ENCODE assay signal across 8 cellular contexts in the genomic region with DNA sequence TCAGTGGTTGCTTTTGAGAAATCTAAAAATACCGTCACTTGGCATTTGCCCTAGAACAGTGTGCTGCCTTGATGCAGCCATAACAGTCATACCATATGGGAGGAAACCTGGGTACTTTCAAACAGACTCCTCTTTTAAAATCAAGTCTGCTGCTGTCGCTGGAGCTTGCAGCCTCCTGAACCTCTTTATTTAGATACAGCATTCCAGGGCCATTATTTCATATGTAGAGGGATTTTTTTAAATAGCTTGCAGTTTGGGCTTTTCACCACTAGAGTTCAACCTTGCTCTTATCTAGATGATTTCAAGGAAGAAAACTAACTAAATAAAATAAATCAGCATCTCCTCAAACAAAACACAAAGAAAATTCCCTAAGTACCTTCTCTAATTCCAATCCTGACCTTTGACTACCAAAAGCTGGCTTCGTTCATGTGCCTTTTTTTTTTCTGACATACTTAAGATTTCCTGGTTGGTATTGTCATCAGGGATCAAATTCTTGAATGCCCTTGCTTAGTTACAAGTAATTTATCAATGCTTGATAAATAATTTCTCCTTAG.
A peak's percentile ranks its signal among the peaks of the same experiment; 100 is the strongest.
DNase-seq lines count a peak whose midpoint lies in the region; ATAC-seq, FAIRE-seq and TF ChIP-seq lines count a peak whose summit lies in the region.

No MANE protein-coding gene starts in this region.

- H3K4me1 ChIP-seq in IMR-90 (ENCODE audit: control insufficient read depth, insufficient read depth, low read length) (no peaks in the 10 kb centered on the region; the same call in 1 of the 2 replicates), adipocyte (ENCODE audit: control insufficient read depth, insufficient read depth, low read length) (no peaks in the 10 kb centered on the region), aorta (ENCODE audit: control insufficient read depth in 1 of 2, insufficient read depth in 2 of 2, low read length in 2 of 2) (no peaks in the 10 kb centered on the region)

- FAIRE-seq in islet of Langerhans (lab: Jason Lieb, UNC) = peak; percentile 92

- no peak overlapping the region for H2BK15ac ChIP-seq in IMR-90 (ENCODE audit: low read depth, low read length)

- DNase-seq in EH (ENCODE audit: low read depth) = peak; percentile 74
- DNase-seq in IMR-90 = peak; percentile 85
- DNase-seq in adipocyte (ENCODE audit: low read depth) = peak; percentile 90
- no peak for DNase-seq in activated T-cell treated with anti-CD3 and anti-CD28 coated beads, Interleukin-2, amount 50 U/mL, for 24 hours
- no peak for DNase-seq in NCI-H187 (lab: John Stamatoyannopoulos, UW)
- no peak for DNase-seq in aorta

- H2AK9ac ChIP-seq in IMR-90 (replicated peaks; ENCODE audit: low read depth, low read length, poor library complexity) = no peak overlapping the region

- POLR2A ChIA-PET in IMR-90 (lab: Charles Lee; ENCODE audit: unreplicated experiment) = no interaction called here

- H2AFZ ChIP-seq in IMR-90 (replicated peaks; ENCODE audit: low read length, poor library complexity) = no peak overlapping the region

- H3K14ac ChIP-seq in IMR-90 (replicated peaks; ENCODE audit: low read depth, low read length) = no peak overlapping the region

- no peak overlapping the region for H3K4me3 Mint-ChIP-seq in activated T-cell treated with anti-CD3 and anti-CD28 coated beads, Interleukin-2, amount 50 U/mL, for 24 hours

- H4K20me1 ChIP-seq in IMR-90 (ENCODE audit: insufficient read depth, low read length) = no peaks in the 10 kb centered on the region

- no peak overlapping the region for H3K27ac Mint-ChIP-seq in activated T-cell treated with anti-CD3 and anti-CD28 coated beads, Interleukin-2, amount 50 U/mL, for 24 hours

- H2BK5ac ChIP-seq in IMR-90 (ENCODE audit: low read depth, low read length, poor library complexity, severe bottlenecking) = no peak overlapping the region

- no peaks in the 10 kb centered on the region for H3K36me3 Mint-ChIP-seq in activated T-cell treated with anti-CD3 and anti-CD28 coated beads, Interleukin-2, amount 50 U/mL, for 24 hours (ENCODE audit: low read depth)

- no peaks in the 10 kb centered on the region for H3K9me1 ChIP-seq in IMR-90 (ENCODE audit: insufficient read depth, low read length)

- no peaks in the 10 kb centered on the region for H3K79me1 ChIP-seq in IMR-90 (ENCODE audit: low read depth in 1 of 2, low read length in 2 of 2)

- H3K36me3 ChIP-seq in IMR-90 (ENCODE audit: control insufficient read depth, insufficient read depth, low read length) (no peaks in the 10 kb centered on the region), adipocyte (ENCODE audit: control insufficient read depth, insufficient read depth, low read length, severe bottlenecking) (no peaks in the 10 kb centered on the region), aorta (ENCODE audit: control insufficient read depth in 1 of 2, insufficient read depth in 2 of 2, low read length in 1 of 2) (no peaks in the 10 kb centered on the region)

- peak; percentile 88 for TF ChIP-seq CTCF in IMR-90 (conservative IDR thresholded peaks at IDR 0.05; ENCODE audit: low read depth, low read length)

- no peaks in the 10 kb centered on the region for H3K9me3 Mint-ChIP-seq in activated T-cell treated with anti-CD3 and anti-CD28 coated beads, Interleukin-2, amount 50 U/mL, for 24 hours

- peaks cover 4% of the 10 kb centered on the region for H3K4me1 Mint-ChIP-seq in activated T-cell treated with anti-CD3 and anti-CD28 coated beads, Interleukin-2, amount 50 U/mL, for 24 hours (ENCODE audit: low read depth)

- H4K8ac ChIP-seq in IMR-90 (ENCODE audit: low read depth in 2 of 2, low read length in 2 of 2) = no peak overlapping the region

- in situ Hi-C loops in IMR-90 (cut with MboI; ENCODE audit: low sequenced_read_pairs) = loop anchor here (5.0 to 25.0 kb wide), 3 partner anchors 253 to 1773 kb away; no protein-coding TSS in a partner anchor

- no peak overlapping the region for H4K91ac ChIP-seq in IMR-90 (ENCODE audit: insufficient read depth, low read depth, low read length)

- CTCF ChIA-PET in IMR-90 (lab: Yijun Ruan, JAX) = interaction anchor here (0.6 to 1.6 kb wide), 13 partner anchors 10 to 1768 kb away, joined by 3 to 8 read pairs (median 4); partner anchors contain the start of gene KBTBD8

- TF ChIP-seq POLR2A in IMR-90 (IDR thresholded peaks at IDR 0.05; ENCODE audit: low read depth, low read length) = no peak

- no peak overlapping the region for H3K9ac ChIP-seq in IMR-90 (ENCODE audit: low read depth, low read length)
- H3K9ac ChIP-seq in adipocyte (ENCODE audit: low read length) = no peak overlapping the region

- no peak overlapping the region for H3K18ac ChIP-seq in IMR-90 (ENCODE audit: low read depth, low read length)

- H3K9me3 ChIP-seq in IMR-90 (ENCODE audit: control insufficient read depth, insufficient read depth, low read length) (no peaks in the 10 kb centered on the region), adipocyte (ENCODE audit: control insufficient read depth, low read length) (no peaks in the 10 kb centered on the region), aorta (ENCODE audit: control insufficient read depth, low read length) (no peaks in the 10 kb centered on the region)

- H3K27me3 ChIP-seq in IMR-90 (ENCODE audit: control insufficient read depth, insufficient read depth, low read length) = no peaks in the 10 kb centered on the region
- H3K27me3 ChIP-seq in adipocyte (replicated peaks; ENCODE audit: control insufficient read depth, insufficient read depth, low read length) = no peaks in the 10 kb centered on the region
- no peaks in the 10 kb centered on the region for H3K27me3 ChIP-seq in aorta (ENCODE audit: control insufficient read depth in 1 of 2, insufficient read depth in 2 of 2, low read length in 1 of 2)

- H3K23ac ChIP-seq in IMR-90 (ENCODE audit: low read depth, low read length) = no peak overlapping the region

- intact Hi-C loops in IMR-90 (cut with micrococcal nuclease) (loop anchor here (1.0 to 10.0 kb wide), 8 partner anchors 137 to 1863 kb away; no protein-coding TSS in a partner anchor), aorta (cut with DNase I) (loop anchor here (5.0 to 10.0 kb wide), 3 partner anchors 495 to 1783 kb away; no protein-coding TSS in a partner anchor)

- H3K4ac ChIP-seq in IMR-90 (ENCODE audit: low read depth, low read length) = no peak overlapping the region

- H3K27ac ChIP-seq in IMR-90 (ENCODE audit: insufficient read depth, low read length) = no peak overlapping the region
- H3K27ac ChIP-seq in aorta (ENCODE audit: low read depth in 1 of 2, low read length in 2 of 2) = no peak overlapping the region

- no peak overlapping the region for H2BK120ac ChIP-seq in IMR-90 (ENCODE audit: low read depth, low read length)

- H3K4me3 ChIP-seq in IMR-90 (ENCODE audit: insufficient read depth, low read depth, low read length) = no peak overlapping the region
- H3K4me3 ChIP-seq in adipocyte (ENCODE audit: low read length) = no peak overlapping the region
- no peak overlapping the region for H3K4me3 ChIP-seq in aorta (ENCODE audit: low read length in 2 of 2)

- no TSS peak for BruUV-seq in IMR-90 (replicated peaks; lab: Mats Ljungman, UMichigan)

- dilution Hi-C loops in IMR-90 (cut with HindIII; ENCODE audit: low sequenced_read_pairs, unreplicated experiment) = no loop called here

- TF ChIP-seq RAD21 in IMR-90 (IDR thresholded peaks at IDR 0.05; ENCODE audit: low read length) = peak; percentile 74

- no peak overlapping the region for H2BK20ac ChIP-seq in IMR-90 (ENCODE audit: low read depth, low read length)

- ATAC-seq in IMR-90 (ENCODE audit: low read depth) = peak; percentile 93
- no peak for ATAC-seq in HG03280 (IDR thresholded peaks at IDR 0.05; ENCODE audit: unreplicated experiment)
- ATAC-seq in aorta (ENCODE audit: low FRiP score) = no peak

- no peak overlapping the region for H2AK5ac ChIP-seq in IMR-90 (ENCODE audit: low read depth, low read length)

- WGBS in IMR-90 (ENCODE audit: extremely low coverage in 2 of 2, insufficient read length in 1 of 2), 2 experiments = no CpG with 5 or more reads among the region's 3 CpGs
- WGBS in aorta, 2 donors = 5 to 6% methylated on average over 3 of the region's 3 CpGs

- H4K5ac ChIP-seq in IMR-90 (ENCODE audit: low read depth, low read length) = no peak overlapping the region

- peaks cover 5% of the 10 kb centered on the region for H3K27me3 Mint-ChIP-seq in activated T-cell treated with anti-CD3 and anti-CD28 coated beads, Interleukin-2, amount 50 U/mL, for 24 hours

- H3K4me2 ChIP-seq in IMR-90 (ENCODE audit: low read depth, low read length) = no peak overlapping the region

- H3K56ac ChIP-seq in IMR-90 (ENCODE audit: extremely low read depth, insufficient read depth, low read length) = no peak overlapping the region

TF ChIP-seq in IMR-90, 13 proteins besides CTCF, POLR2A, EP300 and RAD21:
- peak; percentile 73 for TF ChIP-seq SMC3 (IDR thresholded peaks at IDR 0.05; ENCODE audit: low read depth, low read length)
- TF ChIP-seq, protein P1, sequence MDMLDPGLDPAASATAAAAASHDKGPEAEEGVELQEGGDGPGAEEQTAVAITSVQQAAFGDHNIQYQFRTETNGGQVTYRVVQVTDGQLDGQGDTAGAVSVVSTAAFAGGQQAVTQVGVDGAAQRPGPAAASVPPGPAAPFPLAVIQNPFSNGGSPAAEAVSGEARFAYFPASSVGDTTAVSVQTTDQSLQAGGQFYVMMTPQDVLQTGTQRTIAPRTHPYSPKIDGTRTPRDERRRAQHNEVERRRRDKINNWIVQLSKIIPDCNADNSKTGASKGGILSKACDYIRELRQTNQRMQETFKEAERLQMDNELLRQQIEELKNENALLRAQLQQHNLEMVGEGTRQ (IDR thresholded peaks at IDR 0.05; ENCODE audit: low read depth, low read length) = no peak
TF ChIP-seq in IMR-90: peak in this region for 1.

Comparison
In these comparisons a context has a peak if more than half of its experiments do, and no peak if none do; other contexts are left out.
1. DNase-seq: peak in EH (single experiment), IMR-90 (single experiment) and adipocyte (single experiment); none in activated T-cell treated with anti-CD3 and anti-CD28 coated beads, Interleukin-2, amount 50 U/mL, for 24 hours (single experiment), NCI-H187 (0 of 2) and aorta (0 of 2).